Comparison of ENCODE assay signal across 1 cellular context in the genomic region with DNA sequence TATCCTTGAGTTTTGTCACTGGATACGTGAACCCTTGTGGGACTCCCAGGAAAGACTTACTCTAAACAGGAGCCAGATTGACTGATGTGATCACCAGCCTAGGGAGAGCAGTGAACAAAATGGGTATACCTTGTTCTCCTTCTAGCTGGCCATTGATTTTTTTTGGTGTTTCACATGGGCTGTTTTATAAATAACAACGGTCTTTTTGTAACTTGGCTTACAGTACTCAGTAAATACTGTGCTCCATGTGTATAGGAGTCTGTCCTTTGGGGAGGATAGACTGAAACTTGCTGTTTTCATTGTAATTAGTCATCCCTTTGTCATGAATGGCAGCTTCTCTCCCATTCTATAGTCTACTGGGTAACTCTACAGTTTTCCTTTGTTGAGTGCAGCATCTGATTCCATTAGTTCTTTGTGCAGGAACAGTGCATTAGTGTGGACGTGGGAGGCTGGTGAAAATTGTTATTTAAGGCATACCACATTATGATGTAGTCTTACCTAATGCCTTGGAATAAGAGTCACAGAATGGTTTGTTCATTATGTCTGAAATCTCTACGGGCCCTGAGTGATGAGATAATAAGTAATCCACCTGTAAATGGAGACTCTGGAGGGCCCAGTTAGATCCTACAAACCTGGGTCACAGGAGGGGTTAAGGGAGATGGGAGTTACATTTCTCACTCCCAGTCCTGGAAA.
TF ChIP-seq lines count a peak whose summit lies in the region.

No MANE protein-coding gene starts in this region.

TF ChIP-seq in GM23338, 12 proteins besides CTCF, POLR2A, EP300 and RAD21 (continued from another document):
- TF ChIP-seq, protein P1, sequence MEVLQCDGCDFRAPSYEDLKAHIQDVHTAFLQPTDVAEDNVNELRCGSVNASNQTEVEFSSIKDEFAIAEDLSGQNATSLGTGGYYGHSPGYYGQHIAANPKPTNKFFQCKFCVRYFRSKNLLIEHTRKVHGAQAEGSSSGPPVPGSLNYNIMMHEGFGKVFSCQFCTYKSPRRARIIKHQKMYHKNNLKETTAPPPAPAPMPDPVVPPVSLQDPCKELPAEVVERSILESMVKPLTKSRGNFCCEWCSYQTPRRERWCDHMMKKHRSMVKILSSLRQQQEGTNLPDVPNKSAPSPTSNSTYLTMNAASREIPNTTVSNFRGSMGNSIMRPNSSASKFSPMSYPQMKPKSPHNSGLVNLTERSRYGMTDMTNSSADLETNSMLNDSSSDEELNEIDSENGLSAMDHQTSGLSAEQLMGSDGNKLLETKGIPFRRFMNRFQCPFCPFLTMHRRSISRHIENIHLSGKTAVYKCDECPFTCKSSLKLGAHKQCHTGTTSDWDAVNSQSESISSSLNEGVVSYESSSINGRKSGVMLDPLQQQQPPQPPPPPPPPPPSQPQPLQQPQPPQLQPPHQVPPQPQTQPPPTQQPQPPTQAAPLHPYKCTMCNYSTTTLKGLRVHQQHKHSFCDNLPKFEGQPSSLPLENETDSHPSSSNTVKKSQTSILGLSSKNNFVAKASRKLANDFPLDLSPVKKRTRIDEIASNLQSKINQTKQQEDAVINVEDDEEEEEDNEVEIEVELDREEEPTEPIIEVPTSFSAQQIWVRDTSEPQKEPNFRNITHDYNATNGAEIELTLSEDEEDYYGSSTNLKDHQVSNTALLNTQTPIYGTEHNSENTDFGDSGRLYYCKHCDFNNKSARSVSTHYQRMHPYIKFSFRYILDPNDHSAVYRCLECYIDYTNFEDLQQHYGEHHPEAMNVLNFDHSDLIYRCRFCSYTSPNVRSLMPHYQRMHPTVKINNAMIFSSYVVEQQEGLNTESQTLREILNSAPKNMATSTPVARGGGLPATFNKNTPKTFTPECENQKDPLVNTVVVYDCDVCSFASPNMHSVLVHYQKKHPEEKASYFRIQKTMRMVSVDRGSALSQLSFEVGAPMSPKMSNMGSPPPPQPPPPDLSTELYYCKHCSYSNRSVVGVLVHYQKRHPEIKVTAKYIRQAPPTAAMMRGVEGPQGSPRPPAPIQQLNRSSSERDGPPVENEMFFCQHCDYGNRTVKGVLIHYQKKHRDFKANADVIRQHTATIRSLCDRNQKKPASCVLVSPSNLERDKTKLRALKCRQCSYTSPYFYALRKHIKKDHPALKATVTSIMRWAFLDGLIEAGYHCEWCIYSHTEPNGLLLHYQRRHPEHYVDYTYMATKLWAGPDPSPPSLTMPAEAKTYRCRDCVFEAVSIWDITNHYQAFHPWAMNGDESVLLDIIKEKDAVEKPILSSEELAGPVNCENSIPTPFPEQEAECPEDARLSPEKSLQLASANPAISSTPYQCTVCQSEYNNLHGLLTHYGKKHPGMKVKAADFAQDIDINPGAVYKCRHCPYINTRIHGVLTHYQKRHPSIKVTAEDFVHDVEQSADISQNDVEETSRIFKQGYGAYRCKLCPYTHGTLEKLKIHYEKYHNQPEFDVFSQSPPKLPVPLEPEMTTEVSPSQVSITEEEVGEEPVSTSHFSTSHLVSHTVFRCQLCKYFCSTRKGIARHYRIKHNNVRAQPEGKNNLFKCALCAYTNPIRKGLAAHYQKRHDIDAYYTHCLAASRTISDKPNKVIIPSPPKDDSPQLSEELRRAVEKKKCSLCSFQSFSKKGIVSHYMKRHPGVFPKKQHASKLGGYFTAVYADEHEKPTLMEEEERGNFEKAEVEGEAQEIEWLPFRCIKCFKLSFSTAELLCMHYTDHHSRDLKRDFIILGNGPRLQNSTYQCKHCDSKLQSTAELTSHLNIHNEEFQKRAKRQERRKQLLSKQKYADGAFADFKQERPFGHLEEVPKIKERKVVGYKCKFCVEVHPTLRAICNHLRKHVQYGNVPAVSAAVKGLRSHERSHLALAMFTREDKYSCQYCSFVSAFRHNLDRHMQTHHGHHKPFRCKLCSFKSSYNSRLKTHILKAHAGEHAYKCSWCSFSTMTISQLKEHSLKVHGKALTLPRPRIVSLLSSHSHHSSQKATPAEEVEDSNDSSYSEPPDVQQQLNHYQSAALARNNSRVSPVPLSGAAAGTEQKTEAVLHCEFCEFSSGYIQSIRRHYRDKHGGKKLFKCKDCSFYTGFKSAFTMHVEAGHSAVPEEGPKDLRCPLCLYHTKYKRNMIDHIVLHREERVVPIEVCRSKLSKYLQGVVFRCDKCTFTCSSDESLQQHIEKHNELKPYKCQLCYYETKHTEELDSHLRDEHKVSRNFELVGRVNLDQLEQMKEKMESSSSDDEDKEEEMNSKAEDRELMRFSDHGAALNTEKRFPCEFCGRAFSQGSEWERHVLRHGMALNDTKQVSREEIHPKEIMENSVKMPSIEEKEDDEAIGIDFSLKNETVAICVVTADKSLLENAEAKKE (CRISPR knock-in tag; IDR thresholded peaks at IDR 0.05), result no peak
- TF ChIP-seq POLR2AphosphoS5 (IDR thresholded peaks at IDR 0.05; ENCODE audit: low read depth), result no peak
